1 cellular context compared by ENCODE assay signal in the genomic region with DNA sequence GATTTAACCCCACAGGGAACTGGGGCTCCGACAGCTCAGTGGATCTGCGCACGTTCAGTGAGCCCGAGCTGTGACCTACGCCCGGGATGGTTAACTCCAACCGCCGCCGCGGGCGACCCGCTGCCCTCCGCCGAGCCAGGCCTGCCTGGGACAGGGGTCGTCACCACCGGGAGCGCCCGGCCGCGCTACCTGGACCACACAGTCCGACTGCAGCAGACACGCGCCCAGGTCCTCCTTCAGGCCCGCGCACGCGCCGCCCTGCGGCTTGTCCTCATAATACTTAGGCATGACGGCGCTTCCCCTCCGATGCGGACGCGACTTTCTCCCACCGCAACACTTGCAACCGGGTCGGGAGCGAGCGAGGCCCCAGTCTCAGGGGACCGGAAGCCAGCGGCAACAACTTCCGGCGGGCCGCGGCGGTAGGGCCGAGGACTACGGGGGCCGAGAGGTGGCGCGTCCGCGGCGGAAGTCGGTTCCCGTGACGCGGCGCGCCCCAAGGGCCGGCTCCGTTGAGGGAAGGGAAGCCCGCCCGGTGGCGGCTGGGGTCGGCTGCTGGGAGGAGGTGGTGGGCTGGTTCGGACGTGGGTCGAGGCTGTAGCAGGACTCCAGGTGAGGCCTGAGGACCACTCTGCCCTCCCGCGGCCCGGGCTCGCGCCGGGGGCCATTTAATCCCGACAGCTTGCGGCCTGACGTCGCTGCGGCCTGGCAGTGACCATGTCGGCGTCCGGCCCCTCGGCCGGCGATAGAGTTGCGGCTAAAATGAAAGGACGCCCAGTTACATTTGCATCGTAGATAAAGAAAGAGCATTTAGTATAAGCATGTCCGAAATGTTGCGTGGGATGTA.
TF ChIP-seq lines count a peak whose summit lies in the region.

A gene with protein sequence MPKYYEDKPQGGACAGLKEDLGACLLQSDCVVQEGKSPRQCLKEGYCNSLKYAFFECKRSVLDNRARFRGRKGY (minus strand): TSS at position 395 of the 844 bp plus-strand sequence. CDS start 107 bp downstream, at position 288.
A gene with protein sequence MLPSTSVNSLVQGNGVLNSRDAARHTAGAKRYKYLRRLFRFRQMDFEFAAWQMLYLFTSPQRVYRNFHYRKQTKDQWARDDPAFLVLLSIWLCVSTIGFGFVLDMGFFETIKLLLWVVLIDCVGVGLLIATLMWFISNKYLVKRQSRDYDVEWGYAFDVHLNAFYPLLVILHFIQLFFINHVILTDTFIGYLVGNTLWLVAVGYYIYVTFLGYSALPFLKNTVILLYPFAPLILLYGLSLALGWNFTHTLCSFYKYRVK (plus strand): TSS at position 472 of the 844 bp plus-strand sequence. CDS start 1,171 bp downstream, outside the sequence.

TF ChIP-seq in HEK293, 187 proteins besides CTCF, POLR2A, EP300 and RAD21 (continued from another document and continues in another):
- TF ChIP-seq, protein P1, sequence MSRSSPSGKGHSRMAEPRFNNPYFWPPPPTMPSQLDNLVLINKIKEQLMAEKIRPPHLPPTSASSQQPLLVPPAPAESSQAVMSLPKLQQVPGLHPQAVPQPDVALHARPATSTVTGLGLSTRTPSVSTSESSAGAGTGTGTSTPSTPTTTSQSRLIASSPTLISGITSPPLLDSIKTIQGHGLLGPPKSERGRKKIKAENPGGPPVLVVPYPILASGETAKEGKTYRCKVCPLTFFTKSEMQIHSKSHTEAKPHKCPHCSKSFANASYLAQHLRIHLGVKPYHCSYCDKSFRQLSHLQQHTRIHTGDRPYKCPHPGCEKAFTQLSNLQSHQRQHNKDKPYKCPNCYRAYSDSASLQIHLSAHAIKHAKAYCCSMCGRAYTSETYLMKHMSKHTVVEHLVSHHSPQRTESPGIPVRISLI (tag by site-specific recombination; IDR thresholded peaks at IDR 0.05) = no peak
- no peak for TF ChIP-seq ZNF157 (tag by site-specific recombination; IDR thresholded peaks at IDR 0.05)
- no peak for TF ChIP-seq ZSCAN23 (tag by site-specific recombination; IDR thresholded peaks at IDR 0.05)
- TF ChIP-seq, protein P2, sequence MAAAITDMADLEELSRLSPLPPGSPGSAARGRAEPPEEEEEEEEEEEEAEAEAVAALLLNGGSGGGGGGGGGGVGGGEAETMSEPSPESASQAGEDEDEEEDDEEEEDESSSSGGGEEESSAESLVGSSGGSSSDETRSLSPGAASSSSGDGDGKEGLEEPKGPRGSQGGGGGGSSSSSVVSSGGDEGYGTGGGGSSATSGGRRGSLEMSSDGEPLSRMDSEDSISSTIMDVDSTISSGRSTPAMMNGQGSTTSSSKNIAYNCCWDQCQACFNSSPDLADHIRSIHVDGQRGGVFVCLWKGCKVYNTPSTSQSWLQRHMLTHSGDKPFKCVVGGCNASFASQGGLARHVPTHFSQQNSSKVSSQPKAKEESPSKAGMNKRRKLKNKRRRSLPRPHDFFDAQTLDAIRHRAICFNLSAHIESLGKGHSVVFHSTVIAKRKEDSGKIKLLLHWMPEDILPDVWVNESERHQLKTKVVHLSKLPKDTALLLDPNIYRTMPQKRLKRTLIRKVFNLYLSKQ (tag by site-specific recombination; IDR thresholded peaks at IDR 0.05; ENCODE audit: borderline replicate concordance) = no peak
- TF ChIP-seq KLF16 (tag by site-specific recombination; IDR thresholded peaks at IDR 0.05) = peak; percentile 89
- no peak for TF ChIP-seq ZNF341 (tag by site-specific recombination; IDR thresholded peaks at IDR 0.05; ENCODE audit: low read depth)
- TF ChIP-seq, protein P3, sequence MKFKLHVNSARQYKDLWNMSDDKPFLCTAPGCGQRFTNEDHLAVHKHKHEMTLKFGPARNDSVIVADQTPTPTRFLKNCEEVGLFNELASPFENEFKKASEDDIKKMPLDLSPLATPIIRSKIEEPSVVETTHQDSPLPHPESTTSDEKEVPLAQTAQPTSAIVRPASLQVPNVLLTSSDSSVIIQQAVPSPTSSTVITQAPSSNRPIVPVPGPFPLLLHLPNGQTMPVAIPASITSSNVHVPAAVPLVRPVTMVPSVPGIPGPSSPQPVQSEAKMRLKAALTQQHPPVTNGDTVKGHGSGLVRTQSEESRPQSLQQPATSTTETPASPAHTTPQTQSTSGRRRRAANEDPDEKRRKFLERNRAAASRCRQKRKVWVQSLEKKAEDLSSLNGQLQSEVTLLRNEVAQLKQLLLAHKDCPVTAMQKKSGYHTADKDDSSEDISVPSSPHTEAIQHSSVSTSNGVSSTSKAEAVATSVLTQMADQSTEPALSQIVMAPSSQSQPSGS (tag by site-specific recombination; IDR thresholded peaks at IDR 0.05; ENCODE audit: low read depth) = no peak
- no peak for TF ChIP-seq GLI2 (tag by site-specific recombination; IDR thresholded peaks at IDR 0.05; ENCODE audit: borderline replicate concordance, low read depth)
- peak; percentile 68; the same call in 1 of the 2 replicates for TF ChIP-seq ZBTB48 (tag by site-specific recombination; IDR thresholded peaks at IDR 0.05)
- TF ChIP-seq, protein P4, sequence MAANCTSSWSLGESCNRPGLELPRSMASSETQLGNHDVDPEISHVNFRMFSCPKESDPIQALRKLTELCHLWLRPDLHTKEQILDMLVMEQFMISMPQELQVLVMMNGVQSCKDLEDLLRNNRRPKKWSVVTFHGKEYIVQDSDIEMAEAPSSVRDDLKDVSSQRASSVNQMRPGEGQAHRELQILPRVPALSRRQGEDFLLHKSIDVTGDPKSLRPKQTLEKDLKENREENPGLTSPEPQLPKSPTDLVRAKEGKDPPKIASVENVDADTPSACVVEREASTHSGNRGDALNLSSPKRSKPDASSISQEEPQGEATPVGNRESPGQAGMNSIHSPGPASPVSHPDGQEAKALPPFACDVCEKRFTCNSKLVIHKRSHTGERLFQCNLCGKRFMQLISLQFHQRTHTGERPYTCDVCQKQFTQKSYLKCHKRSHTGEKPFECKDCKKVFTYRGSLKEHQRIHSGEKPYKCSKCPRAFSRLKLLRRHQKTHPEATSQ (tag by site-specific recombination; IDR thresholded peaks at IDR 0.05) = no peak
- TF ChIP-seq, protein P5, sequence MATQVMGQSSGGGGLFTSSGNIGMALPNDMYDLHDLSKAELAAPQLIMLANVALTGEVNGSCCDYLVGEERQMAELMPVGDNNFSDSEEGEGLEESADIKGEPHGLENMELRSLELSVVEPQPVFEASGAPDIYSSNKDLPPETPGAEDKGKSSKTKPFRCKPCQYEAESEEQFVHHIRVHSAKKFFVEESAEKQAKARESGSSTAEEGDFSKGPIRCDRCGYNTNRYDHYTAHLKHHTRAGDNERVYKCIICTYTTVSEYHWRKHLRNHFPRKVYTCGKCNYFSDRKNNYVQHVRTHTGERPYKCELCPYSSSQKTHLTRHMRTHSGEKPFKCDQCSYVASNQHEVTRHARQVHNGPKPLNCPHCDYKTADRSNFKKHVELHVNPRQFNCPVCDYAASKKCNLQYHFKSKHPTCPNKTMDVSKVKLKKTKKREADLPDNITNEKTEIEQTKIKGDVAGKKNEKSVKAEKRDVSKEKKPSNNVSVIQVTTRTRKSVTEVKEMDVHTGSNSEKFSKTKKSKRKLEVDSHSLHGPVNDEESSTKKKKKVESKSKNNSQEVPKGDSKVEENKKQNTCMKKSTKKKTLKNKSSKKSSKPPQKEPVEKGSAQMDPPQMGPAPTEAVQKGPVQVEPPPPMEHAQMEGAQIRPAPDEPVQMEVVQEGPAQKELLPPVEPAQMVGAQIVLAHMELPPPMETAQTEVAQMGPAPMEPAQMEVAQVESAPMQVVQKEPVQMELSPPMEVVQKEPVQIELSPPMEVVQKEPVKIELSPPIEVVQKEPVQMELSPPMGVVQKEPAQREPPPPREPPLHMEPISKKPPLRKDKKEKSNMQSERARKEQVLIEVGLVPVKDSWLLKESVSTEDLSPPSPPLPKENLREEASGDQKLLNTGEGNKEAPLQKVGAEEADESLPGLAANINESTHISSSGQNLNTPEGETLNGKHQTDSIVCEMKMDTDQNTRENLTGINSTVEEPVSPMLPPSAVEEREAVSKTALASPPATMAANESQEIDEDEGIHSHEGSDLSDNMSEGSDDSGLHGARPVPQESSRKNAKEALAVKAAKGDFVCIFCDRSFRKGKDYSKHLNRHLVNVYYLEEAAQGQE (tag by site-specific recombination; IDR thresholded peaks at IDR 0.05) = no peak
- no peak for TF ChIP-seq ZNF48 (tag by site-specific recombination; IDR thresholded peaks at IDR 0.05)
- TF ChIP-seq ZNF112 (tag by site-specific recombination; IDR thresholded peaks at IDR 0.05) = no peak
- TF ChIP-seq, protein P6, sequence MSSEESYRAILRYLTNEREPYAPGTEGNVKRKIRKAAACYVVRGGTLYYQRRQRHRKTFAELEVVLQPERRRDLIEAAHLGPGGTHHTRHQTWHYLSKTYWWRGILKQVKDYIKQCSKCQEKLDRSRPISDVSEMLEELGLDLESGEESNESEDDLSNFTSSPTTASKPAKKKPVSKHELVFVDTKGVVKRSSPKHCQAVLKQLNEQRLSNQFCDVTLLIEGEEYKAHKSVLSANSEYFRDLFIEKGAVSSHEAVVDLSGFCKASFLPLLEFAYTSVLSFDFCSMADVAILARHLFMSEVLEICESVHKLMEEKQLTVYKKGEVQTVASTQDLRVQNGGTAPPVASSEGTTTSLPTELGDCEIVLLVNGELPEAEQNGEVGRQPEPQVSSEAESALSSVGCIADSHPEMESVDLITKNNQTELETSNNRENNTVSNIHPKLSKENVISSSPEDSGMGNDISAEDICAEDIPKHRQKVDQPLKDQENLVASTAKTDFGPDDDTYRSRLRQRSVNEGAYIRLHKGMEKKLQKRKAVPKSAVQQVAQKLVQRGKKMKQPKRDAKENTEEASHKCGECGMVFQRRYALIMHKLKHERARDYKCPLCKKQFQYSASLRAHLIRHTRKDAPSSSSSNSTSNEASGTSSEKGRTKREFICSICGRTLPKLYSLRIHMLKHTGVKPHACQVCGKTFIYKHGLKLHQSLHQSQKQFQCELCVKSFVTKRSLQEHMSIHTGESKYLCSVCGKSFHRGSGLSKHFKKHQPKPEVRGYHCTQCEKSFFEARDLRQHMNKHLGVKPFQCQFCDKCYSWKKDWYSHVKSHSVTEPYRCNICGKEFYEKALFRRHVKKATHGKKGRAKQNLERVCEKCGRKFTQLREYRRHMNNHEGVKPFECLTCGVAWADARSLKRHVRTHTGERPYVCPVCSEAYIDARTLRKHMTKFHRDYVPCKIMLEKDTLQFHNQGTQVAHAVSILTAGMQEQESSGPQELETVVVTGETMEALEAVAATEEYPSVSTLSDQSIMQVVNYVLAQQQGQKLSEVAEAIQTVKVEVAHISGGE (tag by site-specific recombination; conservative IDR thresholded peaks at IDR 0.05; ENCODE audit: low read depth) = peak; percentile 97
- TF ChIP-seq ZNF571 (tag by site-specific recombination; IDR thresholded peaks at IDR 0.05) = no peak
- TF ChIP-seq, protein P7, sequence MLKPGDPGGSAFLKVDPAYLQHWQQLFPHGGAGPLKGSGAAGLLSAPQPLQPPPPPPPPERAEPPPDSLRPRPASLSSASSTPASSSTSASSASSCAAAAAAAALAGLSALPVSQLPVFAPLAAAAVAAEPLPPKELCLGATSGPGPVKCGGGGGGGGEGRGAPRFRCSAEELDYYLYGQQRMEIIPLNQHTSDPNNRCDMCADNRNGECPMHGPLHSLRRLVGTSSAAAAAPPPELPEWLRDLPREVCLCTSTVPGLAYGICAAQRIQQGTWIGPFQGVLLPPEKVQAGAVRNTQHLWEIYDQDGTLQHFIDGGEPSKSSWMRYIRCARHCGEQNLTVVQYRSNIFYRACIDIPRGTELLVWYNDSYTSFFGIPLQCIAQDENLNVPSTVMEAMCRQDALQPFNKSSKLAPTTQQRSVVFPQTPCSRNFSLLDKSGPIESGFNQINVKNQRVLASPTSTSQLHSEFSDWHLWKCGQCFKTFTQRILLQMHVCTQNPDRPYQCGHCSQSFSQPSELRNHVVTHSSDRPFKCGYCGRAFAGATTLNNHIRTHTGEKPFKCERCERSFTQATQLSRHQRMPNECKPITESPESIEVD (tag by site-specific recombination; IDR thresholded peaks at IDR 0.05) = no peak
- TF ChIP-seq ZNF624 (tag by site-specific recombination; IDR thresholded peaks at IDR 0.05) = no peak
- TF ChIP-seq BCL11A (tag by site-specific recombination; IDR thresholded peaks at IDR 0.05; ENCODE audit: low read depth) = no peak
- TF ChIP-seq, protein P8, sequence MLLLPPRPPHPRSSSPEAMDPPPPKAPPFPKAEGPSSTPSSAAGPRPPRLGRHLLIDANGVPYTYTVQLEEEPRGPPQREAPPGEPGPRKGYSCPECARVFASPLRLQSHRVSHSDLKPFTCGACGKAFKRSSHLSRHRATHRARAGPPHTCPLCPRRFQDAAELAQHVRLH (tag by site-specific recombination; IDR thresholded peaks at IDR 0.05) = 0 out of 2 replicates have a peak, but pooled peaks have one; percentile 56
- TF ChIP-seq, protein P9, sequence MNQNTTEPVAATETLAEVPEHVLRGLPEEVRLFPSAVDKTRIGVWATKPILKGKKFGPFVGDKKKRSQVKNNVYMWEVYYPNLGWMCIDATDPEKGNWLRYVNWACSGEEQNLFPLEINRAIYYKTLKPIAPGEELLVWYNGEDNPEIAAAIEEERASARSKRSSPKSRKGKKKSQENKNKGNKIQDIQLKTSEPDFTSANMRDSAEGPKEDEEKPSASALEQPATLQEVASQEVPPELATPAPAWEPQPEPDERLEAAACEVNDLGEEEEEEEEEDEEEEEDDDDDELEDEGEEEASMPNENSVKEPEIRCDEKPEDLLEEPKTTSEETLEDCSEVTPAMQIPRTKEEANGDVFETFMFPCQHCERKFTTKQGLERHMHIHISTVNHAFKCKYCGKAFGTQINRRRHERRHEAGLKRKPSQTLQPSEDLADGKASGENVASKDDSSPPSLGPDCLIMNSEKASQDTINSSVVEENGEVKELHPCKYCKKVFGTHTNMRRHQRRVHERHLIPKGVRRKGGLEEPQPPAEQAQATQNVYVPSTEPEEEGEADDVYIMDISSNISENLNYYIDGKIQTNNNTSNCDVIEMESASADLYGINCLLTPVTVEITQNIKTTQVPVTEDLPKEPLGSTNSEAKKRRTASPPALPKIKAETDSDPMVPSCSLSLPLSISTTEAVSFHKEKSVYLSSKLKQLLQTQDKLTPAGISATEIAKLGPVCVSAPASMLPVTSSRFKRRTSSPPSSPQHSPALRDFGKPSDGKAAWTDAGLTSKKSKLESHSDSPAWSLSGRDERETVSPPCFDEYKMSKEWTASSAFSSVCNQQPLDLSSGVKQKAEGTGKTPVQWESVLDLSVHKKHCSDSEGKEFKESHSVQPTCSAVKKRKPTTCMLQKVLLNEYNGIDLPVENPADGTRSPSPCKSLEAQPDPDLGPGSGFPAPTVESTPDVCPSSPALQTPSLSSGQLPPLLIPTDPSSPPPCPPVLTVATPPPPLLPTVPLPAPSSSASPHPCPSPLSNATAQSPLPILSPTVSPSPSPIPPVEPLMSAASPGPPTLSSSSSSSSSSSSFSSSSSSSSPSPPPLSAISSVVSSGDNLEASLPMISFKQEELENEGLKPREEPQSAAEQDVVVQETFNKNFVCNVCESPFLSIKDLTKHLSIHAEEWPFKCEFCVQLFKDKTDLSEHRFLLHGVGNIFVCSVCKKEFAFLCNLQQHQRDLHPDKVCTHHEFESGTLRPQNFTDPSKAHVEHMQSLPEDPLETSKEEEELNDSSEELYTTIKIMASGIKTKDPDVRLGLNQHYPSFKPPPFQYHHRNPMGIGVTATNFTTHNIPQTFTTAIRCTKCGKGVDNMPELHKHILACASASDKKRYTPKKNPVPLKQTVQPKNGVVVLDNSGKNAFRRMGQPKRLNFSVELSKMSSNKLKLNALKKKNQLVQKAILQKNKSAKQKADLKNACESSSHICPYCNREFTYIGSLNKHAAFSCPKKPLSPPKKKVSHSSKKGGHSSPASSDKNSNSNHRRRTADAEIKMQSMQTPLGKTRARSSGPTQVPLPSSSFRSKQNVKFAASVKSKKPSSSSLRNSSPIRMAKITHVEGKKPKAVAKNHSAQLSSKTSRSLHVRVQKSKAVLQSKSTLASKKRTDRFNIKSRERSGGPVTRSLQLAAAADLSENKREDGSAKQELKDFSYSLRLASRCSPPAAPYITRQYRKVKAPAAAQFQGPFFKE (tag by site-specific recombination; IDR thresholded peaks at IDR 0.05; ENCODE audit: borderline replicate concordance) = no peak
- TF ChIP-seq OVOL3 (tag by site-specific recombination; IDR thresholded peaks at IDR 0.05) = no peak
- no peak for TF ChIP-seq ZNF792 (tag by site-specific recombination; IDR thresholded peaks at IDR 0.05)
